18 cellular contexts compared by ENCODE assay signal in the genomic region with DNA sequence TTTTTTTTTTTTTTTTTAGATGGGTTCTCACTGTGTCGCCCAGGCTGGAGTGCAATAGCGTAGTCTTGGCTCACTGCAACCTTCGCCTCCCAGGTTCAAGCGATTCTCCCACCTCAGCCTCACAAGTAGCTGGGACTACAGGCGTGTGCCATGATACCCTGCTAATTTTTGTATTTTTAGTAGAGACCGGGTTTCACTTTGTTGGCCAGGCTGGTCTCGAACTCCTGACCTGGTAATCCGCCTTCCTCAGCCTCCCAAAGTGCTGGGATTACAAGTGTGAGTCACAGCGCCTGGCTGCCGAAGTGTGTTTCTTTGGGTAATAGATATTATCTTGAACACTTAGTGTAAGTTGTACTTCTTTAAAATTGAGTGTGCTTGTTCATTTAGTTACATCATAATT. TPM values are rescaled to one million over a fixed set of nuclear protein-coding genes. Genes with fewer than 3 reads are reported as not detected.
DNase-seq lines count a peak whose midpoint lies in the region; ATAC-seq and TF ChIP-seq lines count a peak whose summit lies in the region.
"Not testable (repeated sequence)": the region's sequence is repeated elsewhere in the genome, so short reads cannot be mapped to it uniquely, and the experiment has no call there.
"Had no signal": no experiment of that assay in that cellular context is flagged by ENCODE, and none has a peak within 500 bp of the region (broad histone marks: within the 10 kb centered on the region; RNA-seq: fewer than 3 reads in every experiment).

No MANE protein-coding gene starts in this region.

- peaks cover 83% of the 10 kb centered on the region for H3K4me1 Mint-ChIP-seq in CD4-positive, alpha-beta T cell (ENCODE audit: low read depth)
- peaks cover 78% of the 10 kb centered on the region for H3K4me1 Mint-ChIP-seq in activated CD4-positive, alpha-beta T cell treated with anti-CD3 and anti-CD28 coated beads for 36 hours
- H3K4me1 Mint-ChIP-seq in activated T-helper 2 cell treated with anti-CD3 and anti-CD28 coated beads, Interferon-gamma antibody, Interleukin-2, Interleukin-4, amounts not matched to agents 10 μg/mL and 5 μg/mL and 100 μg/mL, durations not matched to agents 14 hours and 24 hours and 36 hours (ENCODE audit: low read depth): peaks cover 47% of the 10 kb centered on the region
- H3K4me1 Mint-ChIP-seq in natural killer cell: peaks cover 50 to 52% of the 10 kb centered on the region in 2 donors

- not testable (repeated sequence) for H3K36me3 ChIP-seq in Loucy (ENCODE audit: insufficient read depth, low read length)

- intact Hi-C loops in CD4-positive, alpha-beta T cell (cut with DNase I, micrococcal nuclease): loop anchor here (5.0 to 10.0 kb wide), 4 partner anchors 33 to 359 kb away; partner anchors contain the start of gene PTPRC (in 1 of the 2)
- intact Hi-C loops in activated CD4-positive, alpha-beta T cell treated with anti-CD3 and anti-CD28 coated beads for 36 hours (cut with DNase I, micrococcal nuclease): loop anchor here (5.0 to 10.0 kb wide), 7 partner anchors 208 to 747 kb away; partner anchors contain the start of gene DENND1B (in 2 of the 2)
- intact Hi-C loops in activated T-helper 2 cell treated with anti-CD3 and anti-CD28 coated beads, Interferon-gamma antibody, Interleukin-2, Interleukin-4, amounts not matched to agents 10 μg/mL and 5 μg/mL and 100 μg/mL, durations not matched to agents 14 hours and 24 hours and 36 hours (cut with micrococcal nuclease): loop anchor here (5.0 to 10.0 kb wide), 5 partner anchors 57 to 747 kb away; partner anchors contain the start of gene DENND1B
- intact Hi-C loops in natural killer cell (cut with micrococcal nuclease): loop anchor here (5.0 kb wide), 3 partner anchors 113 to 648 kb away; partner anchors contain the start of gene PTPRC

- not testable (repeated sequence) for H3K9me2 ChIP-seq in Loucy (replicated peaks; ENCODE audit: low read depth, low read length)

- peaks cover 83% of the 10 kb centered on the region for H3K4me1 ChIP-seq in Loucy (ENCODE audit: insufficient read depth, low read length, poor library complexity, severe bottlenecking)

- peak overlapping the region; percentile 93 for H3K27ac Mint-ChIP-seq in CD4-positive, alpha-beta T cell
- peak overlapping the region; percentile 93 for H3K27ac Mint-ChIP-seq in activated CD4-positive, alpha-beta T cell treated with anti-CD3 and anti-CD28 coated beads for 36 hours
- H3K27ac Mint-ChIP-seq in activated T-helper 2 cell treated with anti-CD3 and anti-CD28 coated beads, Interferon-gamma antibody, Interleukin-2, Interleukin-4, amounts not matched to agents 10 μg/mL and 5 μg/mL and 100 μg/mL, durations not matched to agents 14 hours and 24 hours and 36 hours: peak overlapping the region; percentile 20
- peak overlapping the region; percentile 88 to 89 for H3K27ac Mint-ChIP-seq in natural killer cell

- peak overlapping the region; percentile 68 for H3K4me3 ChIP-seq in Loucy (ENCODE audit: low read length, poor library complexity, severe bottlenecking)

- POLR2A ChIA-PET in CD4-positive, alpha-beta T cell (lab: Charles Lee): interaction anchor here (1.5 to 3.7 kb wide), 8 partner anchors 33 to 158 kb away, joined by 4 to 23 read pairs (median 8); no protein-coding TSS in a partner anchor
- POLR2A ChIA-PET in activated CD4-positive, alpha-beta T cell treated with anti-CD3 and anti-CD28 coated beads for 36 hours (lab: Charles Lee): not testable (repeated sequence)

- peak overlapping the region; percentile 59 for H3K27ac ChIP-seq in CD4-positive, alpha-beta T cell (ENCODE audit: low read depth, low read length)

- not testable (repeated sequence) for H3K9me3 ChIP-seq in CD4-positive, alpha-beta T cell (ENCODE audit: control insufficient read depth, low read length); Loucy (ENCODE audit: insufficient read depth, low read depth, low read length)

- not testable (repeated sequence) for H3K27me3 ChIP-seq in CD4-positive, alpha-beta T cell (ENCODE audit: control insufficient read depth, insufficient read depth, low read length); Loucy (ENCODE audit: insufficient read depth, low read length, poor library complexity, severe bottlenecking)

- H3F3A ChIP-seq in Loucy (ENCODE audit: low read depth): not testable (repeated sequence)

- not testable (repeated sequence) for H4K20me1 ChIP-seq in Loucy (ENCODE audit: insufficient read depth, low read length, poor library complexity, severe bottlenecking)

- ATAC-seq in CD4-positive, alpha-beta T cell (ENCODE audit: poor library complexity); activated CD4-positive, alpha-beta T cell treated with anti-CD3 and anti-CD28 coated beads for 36 hours; natural killer cell: not testable (repeated sequence)

- H3K79me2 ChIP-seq in Loucy (ENCODE audit: insufficient read depth, low read length): peaks cover 53% of the 10 kb centered on the region

- H3K4me2 ChIP-seq in Loucy (ENCODE audit: low read depth, low read length, poor library complexity, severe bottlenecking): peak overlapping the region; percentile 83

- H3K9me3 Mint-ChIP-seq in CD4-positive, alpha-beta T cell; activated CD4-positive, alpha-beta T cell treated with anti-CD3 and anti-CD28 coated beads for 36 hours (ENCODE audit: low read depth); activated T-helper 2 cell treated with anti-CD3 and anti-CD28 coated beads, Interferon-gamma antibody, Interleukin-2, Interleukin-4, amounts not matched to agents 10 μg/mL and 5 μg/mL and 100 μg/mL, durations not matched to agents 14 hours and 24 hours and 36 hours; natural killer cell: not testable (repeated sequence)

- TF ChIP-seq CTCF in CD4-positive, alpha-beta T cell (IDR thresholded peaks at IDR 0.05); Loucy (conservative IDR thresholded peaks at IDR 0.05; ENCODE audit: low read length); natural killer cell (IDR thresholded peaks at IDR 0.05): not testable (repeated sequence)

- not testable (repeated sequence) for H3K27me3 Mint-ChIP-seq in CD4-positive, alpha-beta T cell; activated CD4-positive, alpha-beta T cell treated with anti-CD3 and anti-CD28 coated beads for 36 hours; activated T-helper 2 cell treated with anti-CD3 and anti-CD28 coated beads, Interferon-gamma antibody, Interleukin-2, Interleukin-4, amounts not matched to agents 10 μg/mL and 5 μg/mL and 100 μg/mL, durations not matched to agents 14 hours and 24 hours and 36 hours (ENCODE audit: low read depth); natural killer cell (ENCODE audit: low read depth in 2 of 2)

- peak overlapping the region; percentile 71 for H3K9ac ChIP-seq in Loucy (ENCODE audit: low read depth, low read length, poor library complexity, severe bottlenecking)

- not testable (repeated sequence) for H3K36me3 Mint-ChIP-seq in CD4-positive, alpha-beta T cell (ENCODE audit: low read depth); activated CD4-positive, alpha-beta T cell treated with anti-CD3 and anti-CD28 coated beads for 36 hours (ENCODE audit: low read depth); activated T-helper 2 cell treated with anti-CD3 and anti-CD28 coated beads, Interferon-gamma antibody, Interleukin-2, Interleukin-4, amounts not matched to agents 10 μg/mL and 5 μg/mL and 100 μg/mL, durations not matched to agents 14 hours and 24 hours and 36 hours (ENCODE audit: low read depth); natural killer cell

- DNase-seq in CD4-positive, alpha-beta T cell: peak in 6 of 10 experiments; percentile 8 to 30 (median 20)
- peak; percentile 57 for DNase-seq in activated CD4-positive, alpha-beta T cell treated with anti-CD3 and anti-CD28 coated beads for 36 hours
- DNase-seq in activated CD8-positive, alpha-beta memory T cell treated with anti-CD3 and anti-CD28 coated beads for 24 hours: peak; percentile 71
- not testable (repeated sequence) for DNase-seq in activated T-helper 2 cell treated with anti-CD3 and anti-CD28 coated beads, Interferon-gamma antibody, Interleukin-2, Interleukin-4, amounts not matched to agents 10 μg/mL and 5 μg/mL and 100 μg/mL, durations not matched to agents 14 hours and 24 hours and 36 hours (ENCODE audit: low spot score); natural killer cell
- DNase-seq in amniotic epithelial cell (ENCODE audit: low read depth): peak; percentile 4
- DNase-seq in stimulated activated CD8-positive, alpha-beta memory T cell treated with anti-CD3 and anti-CD28 coated beads, Interleukin-4, amount 100 ng/mL, for 48 hours: peak; percentile 41

- peak overlapping the region; percentile 77; the same call in 1 of the 2 replicates for H2AFZ ChIP-seq in Loucy (ENCODE audit: low read length)

- peak overlapping the region; percentile 89 for H3K4me3 Mint-ChIP-seq in CD4-positive, alpha-beta T cell
- peak overlapping the region; percentile 64 for H3K4me3 Mint-ChIP-seq in activated CD4-positive, alpha-beta T cell treated with anti-CD3 and anti-CD28 coated beads for 36 hours
- peak overlapping the region; percentile 47 for H3K4me3 Mint-ChIP-seq in activated T-helper 2 cell treated with anti-CD3 and anti-CD28 coated beads, Interferon-gamma antibody, Interleukin-2, Interleukin-4, amounts not matched to agents 10 μg/mL and 5 μg/mL and 100 μg/mL, durations not matched to agents 14 hours and 24 hours and 36 hours (ENCODE audit: low read depth)
- peak overlapping the region; percentile 85 for H3K4me3 Mint-ChIP-seq in natural killer cell

- CTCF ChIA-PET in CD4-positive, alpha-beta T cell (lab: Charles Lee): interaction anchor here (1.4 kb wide), 1 partner anchor 36 kb away, joined by 3 read pairs; no protein-coding TSS in a partner anchor
- CTCF ChIA-PET in activated CD4-positive, alpha-beta T cell treated with anti-CD3 and anti-CD28 coated beads for 36 hours (lab: Charles Lee): interaction anchor here (1.1 kb wide), 1 partner anchor 157 kb away, joined by 3 read pairs; no protein-coding TSS in a partner anchor

RNA-seq across cellular contexts. Expression of gene ATP6V1G3, which starts 16.4 kb away (rescaled TPM):
- total RNA-seq in CD4-positive, alpha-beta T cell: not detected
- total RNA-seq in activated CD4-positive, alpha-beta T cell treated with anti-CD3 and anti-CD28 coated beads for 36 hours: not detected
- total RNA-seq in activated T-helper 2 cell treated with anti-CD3 and anti-CD28 coated beads, Interferon-gamma antibody, Interleukin-2, Interleukin-4, amounts not matched to agents 10 μg/mL and 5 μg/mL and 100 μg/mL, durations not matched to agents 14 hours and 24 hours and 36 hours: not detected in 2 replicates
- total RNA-seq in natural killer cell: not detected
- total RNA-seq: body of pancreas, dermis microvascular lymphatic vessel endothelial cell, gastroesophageal sphincter, H1, hepatocyte, left colon, mammary epithelial cell, Peyer's patch, right cardiac atrium, upper lobe of left lung had no signal

Comparison
In these comparisons a context has a peak if more than half of its experiments do, and no peak if none do; other contexts are left out.
1. H3K27ac Mint-ChIP-seq: peak in every context shown above with its lines; median percentile 93 in CD4-positive, alpha-beta T cell; 93 in activated CD4-positive, alpha-beta T cell treated with anti-CD3 and anti-CD28 coated beads for 36 hours; 88 in natural killer cell; 20 in activated T-helper 2 cell treated with anti-CD3 and anti-CD28 coated beads, Interferon-gamma antibody, Interleukin-2, Interleukin-4, amounts not matched to agents 10 μg/mL and 5 μg/mL and 100 μg/mL, durations not matched to agents 14 hours and 24 hours and 36 hours.